Comparison of ENCODE assay signal across 15 cellular contexts in genomic region chr7:37187179-37187578, GRCh38.
DNase-seq lines count a peak whose midpoint lies in the region; ATAC-seq and TF ChIP-seq lines count a peak whose summit lies in the region.
"Had no signal": no experiment of that assay in that cellular context is flagged by ENCODE, and none has a peak within 500 bp of the region (broad histone marks: within the 10 kb centered on the region; RNA-seq: fewer than 3 reads in every experiment).

No MANE protein-coding gene starts in this region.

- POLR2A ChIA-PET in HEK293 (lab: Yijun Ruan, JAX) = no interaction called here

- H3K27ac Mint-ChIP-seq in activated CD4-positive, alpha-beta T cell treated with anti-CD3 and anti-CD28 coated beads, Interleukin-2, amount 10 ng/mL, durations not matched to agents 24 days and 14 days = peak overlapping the region; percentile 8
- peak overlapping the region; percentile 43 for H3K27ac Mint-ChIP-seq in T-helper 17 cell
- H3K27ac Mint-ChIP-seq: CD8-positive, alpha-beta memory T cell had no signal

- no peak overlapping the region for H3K27ac ChIP-seq in HEK293 (ENCODE audit: extremely low read depth, low read depth, low read length)
- H3K27ac ChIP-seq: BLaER1 had no signal

- no peak overlapping the region for H3K4me3 Mint-ChIP-seq in activated CD4-positive, alpha-beta T cell treated with anti-CD3 and anti-CD28 coated beads, Interleukin-2, amount 10 ng/mL, durations not matched to agents 24 days and 14 days
- H3K4me3 Mint-ChIP-seq in T-helper 17 cell = no peak overlapping the region
- H3K4me3 Mint-ChIP-seq: CD8-positive, alpha-beta memory T cell had no signal

- DNase-seq in activated CD4-positive, alpha-beta T cell treated with anti-CD3 and anti-CD28 coated beads, Interleukin-2, amount 10 ng/mL, durations not matched to agents 24 days and 14 days = peak; percentile 46
- DNase-seq in activated CD4-positive, alpha-beta T cell treated with anti-CD3 and anti-CD28 coated beads for 1 hour = no peak
- DNase-seq in NCI-H1930 (lab: John Stamatoyannopoulos, UW) (peak; percentile 65 to 67), T-helper 17 cell (no peak), NCI-H1092 (lab: John Stamatoyannopoulos, UW) (no peak)
- DNase-seq: 8988T; AML-193; Caco-2; CD8-positive, alpha-beta memory T cell; GF-D8; HCEC 1CT had no signal

- H3K4me3 ChIP-seq in HEK293 (ENCODE audit: low read depth, low read length) = no peak overlapping the region
- H3K4me3 ChIP-seq: BLaER1 had no signal

- no peak for ATAC-seq in T-helper 17 cell
- ATAC-seq in GM19035 (IDR thresholded peaks at IDR 0.05; ENCODE audit: unreplicated experiment) = no peak
- ATAC-seq in GM18511 (IDR thresholded peaks at IDR 0.05; ENCODE audit: unreplicated experiment) = no peak

- H3K9me3 Mint-ChIP-seq in activated CD4-positive, alpha-beta T cell treated with anti-CD3 and anti-CD28 coated beads, Interleukin-2, amount 10 ng/mL, durations not matched to agents 24 days and 14 days = no peaks in the 10 kb centered on the region
- H3K9me3 Mint-ChIP-seq: CD8-positive, alpha-beta memory T cell had no signal

- peaks cover 9% of the 10 kb centered on the region for H3K4me1 Mint-ChIP-seq in activated CD4-positive, alpha-beta T cell treated with anti-CD3 and anti-CD28 coated beads, Interleukin-2, amount 10 ng/mL, durations not matched to agents 24 days and 14 days
- peaks cover 7% of the 10 kb centered on the region for H3K4me1 Mint-ChIP-seq in T-helper 17 cell

- H3K4me1 ChIP-seq in HEK293 (ENCODE audit: control insufficient read depth, insufficient read depth, low read length) = no peaks in the 10 kb centered on the region
- H3K4me1 ChIP-seq: BLaER1 had no signal

- CTCF ChIA-PET in HEK293 (lab: Yijun Ruan, JAX) = interaction anchor here (2.6 kb wide), 1 partner anchor 220 kb away, joined by 11 read pairs; no protein-coding TSS in a partner anchor

- no peaks in the 10 kb centered on the region for H3K36me3 ChIP-seq in HEK293 (ENCODE audit: control insufficient read depth in 2 of 2, insufficient read depth in 1 of 2, low read length in 2 of 2)
- H3K36me3 ChIP-seq: BLaER1 had no signal

- no peaks in the 10 kb centered on the region for H3K27me3 Mint-ChIP-seq in activated CD4-positive, alpha-beta T cell treated with anti-CD3 and anti-CD28 coated beads, Interleukin-2, amount 10 ng/mL, durations not matched to agents 24 days and 14 days
- H3K27me3 Mint-ChIP-seq in T-helper 17 cell = no peaks in the 10 kb centered on the region
- H3K27me3 Mint-ChIP-seq: CD8-positive, alpha-beta memory T cell had no signal

- no peak for TF ChIP-seq CTCF in HEK293 (tag by site-specific recombination; IDR thresholded peaks at IDR 0.05)

- no peaks in the 10 kb centered on the region; the same call in 1 of the 2 replicates for H3K9me3 ChIP-seq in HEK293 (ENCODE audit: control insufficient read depth, insufficient read depth, low read depth, low read length)
- no peaks in the 10 kb centered on the region for H3K9me3 ChIP-seq in T-helper 17 cell (ENCODE audit: control insufficient read depth, low read length, poor library complexity, severe bottlenecking)
- H3K9me3 ChIP-seq: BLaER1 had no signal

- peaks cover 18% of the 10 kb centered on the region for H3K36me3 Mint-ChIP-seq in activated CD4-positive, alpha-beta T cell treated with anti-CD3 and anti-CD28 coated beads, Interleukin-2, amount 10 ng/mL, durations not matched to agents 24 days and 14 days (ENCODE audit: low read depth)
- H3K36me3 Mint-ChIP-seq in T-helper 17 cell (ENCODE audit: low read depth) = no peaks in the 10 kb centered on the region

- intact Hi-C loops in activated CD4-positive, alpha-beta T cell treated with anti-CD3 and anti-CD28 coated beads, Interleukin-2, amount 10 ng/mL, durations not matched to agents 24 days and 14 days (cut with micrococcal nuclease) = loop anchor here (2.0 to 10.0 kb wide), 3 partner anchors 116 to 582 kb away; no protein-coding TSS in a partner anchor

TF ChIP-seq in HEK293, 187 proteins besides CTCF, POLR2A, EP300 and RAD21:
- peak; percentile 63 for TF ChIP-seq ZNF341 (tag by site-specific recombination; IDR thresholded peaks at IDR 0.05; ENCODE audit: low read depth)
- TF ChIP-seq ZNF121 (tag by site-specific recombination; IDR thresholded peaks at IDR 0.05) = no peak

Comparison
In these comparisons a context has a peak if more than half of its experiments do, and no peak if none do; other contexts are left out.
1. DNase-seq: peak in activated CD4-positive, alpha-beta T cell treated with anti-CD3 and anti-CD28 coated beads, Interleukin-2, amount 10 ng/mL, durations not matched to agents 24 days and 14 days (single experiment) and NCI-H1930 (2 of 2); none in activated CD4-positive, alpha-beta T cell treated with anti-CD3 and anti-CD28 coated beads for 1 hour (single experiment), T-helper 17 cell (0 of 3) and NCI-H1092 (single experiment).